Comparison of ENCODE assay signal across 15 cellular contexts in the genomic region with DNA sequence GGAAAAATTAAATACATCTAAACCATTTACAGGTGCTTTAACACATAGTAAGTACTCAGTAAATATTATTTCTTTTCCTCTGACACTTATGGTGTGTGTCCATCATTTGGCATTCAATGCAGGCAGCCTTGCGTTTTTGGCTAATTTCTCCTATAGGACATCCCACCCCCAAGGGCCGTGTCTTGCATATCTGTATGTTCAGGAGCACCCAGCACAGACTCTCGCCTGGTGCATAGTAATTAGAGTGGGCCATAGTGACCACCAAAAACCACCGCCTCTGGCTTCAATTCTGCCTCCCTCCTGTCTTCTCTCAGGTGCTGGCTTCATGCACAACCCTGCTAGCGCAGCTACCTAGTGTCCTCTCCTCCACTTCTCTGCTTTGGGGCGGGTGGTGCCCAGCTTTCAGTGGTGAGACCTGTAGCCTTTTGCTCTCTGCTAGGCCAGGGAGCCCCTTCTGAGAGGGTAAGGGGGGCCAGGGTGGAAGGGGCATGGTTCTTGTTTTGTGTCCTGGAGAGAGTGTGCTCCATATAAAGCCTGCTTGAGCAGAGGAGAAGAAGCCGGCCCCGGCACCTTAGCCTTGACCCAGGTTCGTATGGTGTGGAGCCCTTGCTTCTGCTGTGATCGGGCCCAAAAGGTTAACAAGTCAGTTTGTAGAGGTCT. TPM values are rescaled to one million over a fixed set of nuclear protein-coding genes. Genes with fewer than 3 reads are reported as not detected.
DNase-seq lines count a peak whose midpoint lies in the region; ATAC-seq and TF ChIP-seq lines count a peak whose summit lies in the region.
"Had no signal": no experiment of that assay in that cellular context is flagged by ENCODE, and none has a peak within 500 bp of the region (broad histone marks: within the 10 kb centered on the region; RNA-seq: fewer than 3 reads in every experiment).

No MANE protein-coding gene starts in this region.

- peaks cover 14% of the 10 kb centered on the region for H3K4me1 Mint-ChIP-seq in central memory CD8-positive, alpha-beta T cell

- no peak overlapping the region for H3K4me3 ChIP-seq in ACC112 (ENCODE audit: low read depth, low read length)
- H3K4me3 ChIP-seq in GM23248: no peak overlapping the region
- H3K4me3 ChIP-seq in muscle layer of colon (ENCODE audit: low read depth in 1 of 2, low read length in 2 of 2): no peak overlapping the region
- H3K4me3 ChIP-seq in PC-9: no peak overlapping the region

- H3K9me3 ChIP-seq in GM23248 (ENCODE audit: low read depth) (no peaks in the 10 kb centered on the region), muscle layer of colon (ENCODE audit: low read length) (no peaks in the 10 kb centered on the region), PC-9 (ENCODE audit: insufficient read depth, low read depth) (no peaks in the 10 kb centered on the region)
- H3K9me3 ChIP-seq: spleen, testis had no signal

- CTCF ChIA-PET in PC-9 (lab: Charles Lee): no interaction called here

- TF ChIP-seq CTCF in PC-9 (conservative IDR thresholded peaks at IDR 0.05): no peak

- H4K20me1 ChIP-seq in GM23248 (ENCODE audit: insufficient read depth) (no peaks in the 10 kb centered on the region), PC-9 (ENCODE audit: insufficient read depth) (no peaks in the 10 kb centered on the region)

- peak overlapping the region; percentile 83; the same call in 1 of the 2 replicates for H3K9ac ChIP-seq in GM23248
- H3K9ac ChIP-seq in muscle layer of colon (ENCODE audit: low read length): no peak overlapping the region

- H3K36me3 Mint-ChIP-seq in central memory CD8-positive, alpha-beta T cell (ENCODE audit: insufficient read depth): peaks cover 6% of the 10 kb centered on the region
- H3K36me3 Mint-ChIP-seq: activated naive CD8-positive, alpha-beta T cell treated with anti-CD3 and anti-CD28 coated beads, Interleukin-2, amount 10 ng/mL, durations not matched to agents 7 days and 5 days; naive thymus-derived CD8-positive, alpha-beta T cell had no signal

- no peak overlapping the region for H3K27ac Mint-ChIP-seq in central memory CD8-positive, alpha-beta T cell (ENCODE audit: low read depth)

- in situ Hi-C loops in GM23248 (cut with MboI): loop anchor here (25.0 kb wide), 1 partner anchor 321 kb away; no protein-coding TSS in a partner anchor

- H3K27ac ChIP-seq in ACC112 (ENCODE audit: low read depth, low read length) (peak overlapping the region; percentile 99), GM23248 (no peak overlapping the region), muscle layer of colon (ENCODE audit: low read depth, low read length) (peak overlapping the region; percentile 51), PC-9 (no peak overlapping the region)

- no TSS peak for BruUV-seq in PC-9 (replicated peaks; lab: Mats Ljungman, UMichigan)

- DNase-seq in GM23248: no peak
- no peak for DNase-seq in central memory CD8-positive, alpha-beta T cell (ENCODE audit: low spot score in 2 of 2)
- DNase-seq in NCI-H1694 (lab: John Stamatoyannopoulos, UW): no peak
- DNase-seq in PC-9: no peak
- DNase-seq in SHP77 treated with DMSO at 0.1 percent for 48 hours (lab: John Stamatoyannopoulos, UW): no peak
- DNase-seq: activated CD4-positive, alpha-beta T cell treated with anti-CD3 and anti-CD28 coated beads for 4 hours; activated naive CD8-positive, alpha-beta T cell treated with anti-CD3 and anti-CD28 coated beads, Interleukin-2, amount 10 ng/mL, durations not matched to agents 7 days and 5 days; KG1; naive thymus-derived CD8-positive, alpha-beta T cell; spleen; stimulated activated CD8-positive, alpha-beta memory T cell treated with anti-CD3 and anti-CD28 coated beads, Interleukin-4, amount 100 ng/mL, for 48 hours had no signal

- H3K36me3 ChIP-seq in ACC112 (ENCODE audit: insufficient read depth, low read length) (no peaks in the 10 kb centered on the region), GM23248 (ENCODE audit: low read depth) (no peaks in the 10 kb centered on the region), muscle layer of colon (ENCODE audit: insufficient read depth, low read length) (no peaks in the 10 kb centered on the region), PC-9 (ENCODE audit: low read depth) (no peaks in the 10 kb centered on the region)
- H3K36me3 ChIP-seq: spleen had no signal

- no peaks in the 10 kb centered on the region for H3K9me3 Mint-ChIP-seq in central memory CD8-positive, alpha-beta T cell
- H3K9me3 Mint-ChIP-seq: activated naive CD8-positive, alpha-beta T cell treated with anti-CD3 and anti-CD28 coated beads, Interleukin-2, amount 10 ng/mL, durations not matched to agents 7 days and 5 days; naive thymus-derived CD8-positive, alpha-beta T cell had no signal

- H3K4me3 Mint-ChIP-seq in central memory CD8-positive, alpha-beta T cell: peak overlapping the region; percentile 63

- intact Hi-C loops in PC-9 (cut with micrococcal nuclease; ENCODE audit: unreplicated experiment): loop anchor here (2.0 to 5.0 kb wide), 2 partner anchors 33 to 209 kb away; a partner anchor contains a TSS

- H3F3A ChIP-seq in GM23248 (ENCODE audit: insufficient read depth) (peaks cover 29% of the 10 kb centered on the region), PC-9 (ENCODE audit: insufficient read depth, low read depth) (peaks cover 18% of the 10 kb centered on the region)

- H3K4me2 ChIP-seq in GM23248 (ENCODE audit: unreplicated experiment): no peak overlapping the region
- H3K4me2 ChIP-seq in PC-9: no peak overlapping the region

- POLR2A ChIA-PET in PC-9 (lab: Charles Lee; ENCODE audit: unreplicated experiment): no interaction called here

- H3K27me3 ChIP-seq in ACC112 (ENCODE audit: insufficient read depth, low read length) (no peaks in the 10 kb centered on the region), GM23248 (replicated peaks; ENCODE audit: insufficient read depth) (no peaks in the 10 kb centered on the region), muscle layer of colon (ENCODE audit: control insufficient read depth in 1 of 2, insufficient read depth in 2 of 2, low read length in 2 of 2) (no peaks in the 10 kb centered on the region), PC-9 (ENCODE audit: insufficient read depth, low read depth) (no peaks in the 10 kb centered on the region)
- H3K27me3 ChIP-seq: spleen, testis had no signal

- no peak for ATAC-seq in central memory CD8-positive, alpha-beta T cell (replicated peaks; ENCODE audit: extremely low read depth, poor library complexity, severe bottlenecking)
- no peak for ATAC-seq in GM18858 (IDR thresholded peaks at IDR 0.05; ENCODE audit: unreplicated experiment)

- H3K27me3 Mint-ChIP-seq in central memory CD8-positive, alpha-beta T cell: peaks cover 4% of the 10 kb centered on the region

- H3K4me1 ChIP-seq in ACC112 (ENCODE audit: control insufficient read depth, insufficient read depth, low read length, unreplicated experiment): peaks cover 31% of the 10 kb centered on the region
- peaks cover 19% of the 10 kb centered on the region for H3K4me1 ChIP-seq in GM23248 (ENCODE audit: insufficient read depth)
- peaks cover 20% of the 10 kb centered on the region for H3K4me1 ChIP-seq in muscle layer of colon (ENCODE audit: insufficient read depth, low read length)
- peaks cover 25% of the 10 kb centered on the region for H3K4me1 ChIP-seq in PC-9 (replicated peaks; ENCODE audit: insufficient read depth)

- WGBS in GM23248 (ENCODE audit: low coverage in 1 of 2, low lambda C conversion rate in 2 of 2, missing lambda C conversion rate in 2 of 2), 2 experiments: 84 to 85% methylated on average over 10 of the region's 10 CpGs

- H3K79me2 ChIP-seq in ACC112 (ENCODE audit: control insufficient read depth, insufficient read depth, low read length, unreplicated experiment) (no peaks in the 10 kb centered on the region), GM23248 (ENCODE audit: insufficient read depth) (no peaks in the 10 kb centered on the region), PC-9 (ENCODE audit: low read depth) (no peaks in the 10 kb centered on the region)

- no peaks in the 10 kb centered on the region for H3K9me2 ChIP-seq in GM23248 (ENCODE audit: insufficient read depth)
- H3K9me2 ChIP-seq in PC-9 (ENCODE audit: insufficient read depth): no peaks in the 10 kb centered on the region

- H2AFZ ChIP-seq in ACC112 (ENCODE audit: low read length, unreplicated experiment) (no peak overlapping the region), GM23248 (no peak overlapping the region), PC-9 (no peak overlapping the region)

RNA-seq across cellular contexts. Expression of a gene that starts 33.4 kb away (rescaled TPM):
- 0.86 and 1.4 TPM in 2 replicates for total RNA-seq in GM23248 (2014; rRNA removed; shearing (Covaris generic))
- 0.46 and 0.60 TPM in 2 replicates for polyA plus RNA-seq in GM23248 (2016; fragmentation: Nextera tagmentation; extraction: Ambion mirVana)
- 0.50 and 1.3 TPM in 2 replicates for total RNA-seq in PC-9 (2021)

RNA-seq across cellular contexts. Expression of a gene that starts 57.7 kb away (rescaled TPM):
- 0.86 and 4.9 TPM in 2 replicates for total RNA-seq in GM23248 (2014; rRNA removed; shearing (Covaris generic))
- 1.5 and 1.7 TPM in 2 replicates for polyA plus RNA-seq in GM23248 (2016; fragmentation: Nextera tagmentation; extraction: Ambion mirVana)
- 10.2 and 10.8 TPM in 2 replicates for total RNA-seq in PC-9 (2021)
- polyA plus RNA-seq: naive thymus-derived CD8-positive, alpha-beta T cell had no signal

Comparison
In these comparisons a context has a peak if more than half of its experiments do, and no peak if none do; other contexts are left out.
1. H3K27ac ChIP-seq: peak in ACC112 (single experiment) and muscle layer of colon (single experiment); none in GM23248 (single experiment) and PC-9 (single experiment).